ENCODE assay signal across 24 cellular contexts in the genomic region with DNA sequence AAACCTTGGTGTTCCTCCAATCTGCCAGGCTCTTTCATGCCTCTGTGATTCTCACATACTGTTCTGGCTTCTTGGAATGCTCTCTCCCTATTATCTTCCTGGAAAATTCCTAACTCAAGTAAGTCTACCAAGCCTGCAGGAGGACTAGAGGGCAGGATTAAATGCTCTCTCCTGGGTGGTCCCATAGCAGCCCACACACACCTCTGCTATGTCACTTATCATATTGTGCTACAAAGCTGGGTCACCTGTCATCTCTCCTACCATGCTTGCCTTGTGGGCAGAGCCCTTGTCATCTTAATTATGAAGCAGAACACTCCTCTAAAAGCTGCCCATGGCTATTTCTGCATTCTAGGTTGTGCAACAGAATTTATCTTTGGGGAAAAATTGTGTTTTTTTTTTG.
"Had no signal": no experiment of that assay in that cellular context is flagged by ENCODE, and none has a peak within 500 bp of the region (broad histone marks: within the 10 kb centered on the region; RNA-seq: fewer than 3 reads in every experiment).

No MANE protein-coding gene starts in this region.

- FAIRE-seq: islet of Langerhans, urothelium cell line had no signal

- H3K27me3 ChIP-seq: breast epithelium, colonic mucosa, dorsolateral prefrontal cortex, esophagus squamous epithelium, gastroesophageal sphincter, ovary, right atrium auricular region, stomach, suprapubic skin, tibial nerve had no signal

- DNase-seq: activated CD4-positive, alpha-beta T cell treated with anti-CD3 and anti-CD28 coated beads for 1 hour; activated CD4-positive, alpha-beta T cell treated with anti-CD3 and anti-CD28 coated beads, Interleukin-2, amount 50 U/mL, for 1 hour; activated T-cell treated with anti-CD3 and anti-CD28 coated beads, Interleukin-2, amount 50 U/mL, for 1 hour; amniotic stem cell; colonic mucosa; dorsolateral prefrontal cortex; esophagus squamous epithelium; head of caudate nucleus; left cardiac atrium; ovary; stimulated activated CD4-positive, alpha-beta T cell treated with anti-CD3 and anti-CD28 coated beads, Interleukin-4, amount 100 ng/mL, for 4 hours; stomach; T-helper 17 cell had no signal

- H3K9me3 ChIP-seq: breast epithelium, colonic mucosa, esophagus squamous epithelium, gastroesophageal sphincter, neutrophil, ovary, prostate gland, right atrium auricular region, stomach, suprapubic skin, tibial nerve had no signal

- H3K36me3 ChIP-seq: breast epithelium, colonic mucosa, esophagus squamous epithelium, gastroesophageal sphincter, neutrophil, ovary, prostate gland, right atrium auricular region, stomach, suprapubic skin, tibial nerve had no signal

- H3K4me3 ChIP-seq: breast epithelium, colonic mucosa, dorsolateral prefrontal cortex, esophagus squamous epithelium, gastroesophageal sphincter, ovary, prostate gland, right atrium auricular region, stomach, suprapubic skin, tibial nerve had no signal

- ATAC-seq: activated T-helper 17 cell treated with anti-CD3 and anti-CD28 coated beads, Interleukin-2, amount 50 U/mL, for 72 hours; gastroesophageal sphincter; left cardiac atrium; natural killer cell treated with Interleukin-12 subunit alpha and Interleukin-12 subunit beta and Interleukin-15 and Interleukin-18, amount 100 ng/mL, for 72 hours; T-helper 17 cell had no signal

- H3K27ac ChIP-seq: breast epithelium, colonic mucosa, esophagus squamous epithelium, gastroesophageal sphincter, neutrophil, ovary, prostate gland, right atrium auricular region, stomach, suprapubic skin, tibial nerve had no signal

- H3K4me1 ChIP-seq: breast epithelium, colonic mucosa, esophagus squamous epithelium, prostate gland, stomach, suprapubic skin had no signal
